Comparison of ENCODE assay signal across 10 cellular contexts in genomic region chr10:69043931-69044531, GRCh38. TPM values are rescaled to one million over a fixed set of nuclear protein-coding genes. Genes with fewer than 3 reads are reported as not detected.
DNase-seq lines count a peak whose midpoint lies in the region; ATAC-seq lines count a peak whose summit lies in the region.
"Had no signal": no experiment of that assay in that cellular context is flagged by ENCODE, and none has a peak within 500 bp of the region (broad histone marks: within the 10 kb centered on the region; RNA-seq: fewer than 3 reads in every experiment).

No MANE protein-coding gene starts in this region.

- peak; percentile 61 for ATAC-seq in HG03354 (IDR thresholded peaks at IDR 0.05; ENCODE audit: poor library complexity, severe bottlenecking, unreplicated experiment)
- ATAC-seq: heart left ventricle had no signal

- DNase-seq in activated T-cell treated with anti-CD3 and anti-CD28 coated beads, Interleukin-2, amount 50 U/mL, for 1 hour = peak; percentile 35
- DNase-seq in activated T-cell treated with anti-CD3 and anti-CD28 coated beads for 4 hours = no peak
- DNase-seq in substantia nigra (lab: John Stamatoyannopoulos, UW) = no peak
- no peak for DNase-seq in nucleus accumbens (lab: John Stamatoyannopoulos, UW)
- DNase-seq in A172 (ENCODE audit: low spot score) = no peak
- DNase-seq in EL = no peak
- DNase-seq: ACHN, heart left ventricle had no signal

- H3K27ac ChIP-seq in substantia nigra (ENCODE audit: low read depth, low read length, poor library complexity, severe bottlenecking) = peak overlapping the region; percentile 10

- H3K27me3 Mint-ChIP-seq in activated naive CD4-positive, alpha-beta T cell treated with anti-CD3 and anti-CD28 coated beads, Interleukin-2, amount 50 U/mL, for 24 hours = no peaks in the 10 kb centered on the region

- no peaks in the 10 kb centered on the region for H3K9me3 Mint-ChIP-seq in activated naive CD4-positive, alpha-beta T cell treated with anti-CD3 and anti-CD28 coated beads, Interleukin-2, amount 50 U/mL, for 24 hours

- H3K36me3 Mint-ChIP-seq in activated naive CD4-positive, alpha-beta T cell treated with anti-CD3 and anti-CD28 coated beads, Interleukin-2, amount 50 U/mL, for 24 hours = peaks cover 3% of the 10 kb centered on the region

- H3K4me3 Mint-ChIP-seq in activated naive CD4-positive, alpha-beta T cell treated with anti-CD3 and anti-CD28 coated beads, Interleukin-2, amount 50 U/mL, for 24 hours = no peak overlapping the region

- peaks cover 23% of the 10 kb centered on the region for H3K4me1 Mint-ChIP-seq in activated naive CD4-positive, alpha-beta T cell treated with anti-CD3 and anti-CD28 coated beads, Interleukin-2, amount 50 U/mL, for 24 hours

- H3K27ac Mint-ChIP-seq in activated naive CD4-positive, alpha-beta T cell treated with anti-CD3 and anti-CD28 coated beads, Interleukin-2, amount 50 U/mL, for 24 hours = peak overlapping the region; percentile 63

RNA-seq across cellular contexts. Expression of gene SRGN, which starts 43.9 kb away (rescaled TPM):
- 125 and 182 TPM in 2 replicates for total RNA-seq in A172 (2014; rRNA removed; shearing (Covaris generic))

RNA-seq across cellular contexts. Expression of gene KIFBP, which starts 55.4 kb away (rescaled TPM):
- 101 and 127 TPM in 2 replicates for total RNA-seq in A172 (2014; rRNA removed; shearing (Covaris generic))
